8 cellular contexts compared by ENCODE assay signal in genomic region chr12:98646165-98646764, GRCh38. TPM values are rescaled to one million over a fixed set of nuclear protein-coding genes. Genes with fewer than 3 reads are reported as not detected.
DNase-seq lines count a peak whose midpoint lies in the region; ATAC-seq and TF ChIP-seq lines count a peak whose summit lies in the region.

No MANE protein-coding gene starts in this region.

- H3K9ac ChIP-seq in endocrine pancreas (ENCODE audit: control insufficient read depth, insufficient read depth, low read length) (no peak overlapping the region), neural cell (ENCODE audit: low read length) (no peak overlapping the region)

- no peak for TF ChIP-seq CTCF in neural cell (IDR thresholded peaks at IDR 0.05; ENCODE audit: poor library complexity, severe bottlenecking)

- H3K27me3 ChIP-seq in endocrine pancreas (ENCODE audit: control insufficient read depth, insufficient read depth, low read length) (no peaks in the 10 kb centered on the region), neural cell (ENCODE audit: insufficient read depth, low read depth, low read length) (no peaks in the 10 kb centered on the region)

- peak overlapping the region; percentile 49 for H3K4me2 ChIP-seq in neural cell (ENCODE audit: low read length)

- H2AFZ ChIP-seq in neural cell (ENCODE audit: low read depth, low read length), result no peak overlapping the region

- H4K20me1 ChIP-seq in neural cell (ENCODE audit: insufficient read depth), result no peaks in the 10 kb centered on the region

- no peaks in the 10 kb centered on the region for H3K9me3 ChIP-seq in endocrine pancreas (ENCODE audit: control insufficient read depth, low read length)
- H3K9me3 ChIP-seq in neural cell (ENCODE audit: low read length), result no peaks in the 10 kb centered on the region

- H3K79me2 ChIP-seq in neural cell (replicated peaks; ENCODE audit: insufficient read depth, low read length), result peaks cover 41% of the 10 kb centered on the region

- DNase-seq in NCI-H82 (lab: John Stamatoyannopoulos, UW) (peak; percentile 9), NCI-H82 treated with DMSO at 0.1 percent for 48 hours (lab: John Stamatoyannopoulos, UW; ENCODE audit: unreplicated experiment) (no peak), OCI-M1 (lab: John Stamatoyannopoulos, UW) (peak; percentile 61), NCI-H1930 (lab: John Stamatoyannopoulos, UW) (no peak), NCI-H128 (lab: John Stamatoyannopoulos, UW; ENCODE audit: unreplicated experiment) (no peak)

- H3K4me3 ChIP-seq in endocrine pancreas (ENCODE audit: control insufficient read depth, insufficient read depth, low read length) (peak overlapping the region; percentile 98), neural cell (ENCODE audit: low read length) (peak overlapping the region; percentile 96)

- H3K4me1 ChIP-seq in endocrine pancreas (ENCODE audit: control insufficient read depth, insufficient read depth, low read length), result peaks cover 8% of the 10 kb centered on the region

- no peaks in the 10 kb centered on the region for H3K9me2 ChIP-seq in neural cell (ENCODE audit: insufficient read depth, low read length)

- H3K27ac ChIP-seq in neural cell (ENCODE audit: low read length), result no peak overlapping the region

- H3K36me3 ChIP-seq in endocrine pancreas (ENCODE audit: control insufficient read depth, insufficient read depth, low read length) (no peaks in the 10 kb centered on the region), neural cell (ENCODE audit: insufficient read depth, low read length) (no peaks in the 10 kb centered on the region)

- TF ChIP-seq RAD21 in neural cell (conservative IDR thresholded peaks at IDR 0.05), result no peak

- no peak for ATAC-seq in HG03039 (IDR thresholded peaks at IDR 0.05; ENCODE audit: unreplicated experiment)

- no peak for TF ChIP-seq EP300 in neural cell (conservative IDR thresholded peaks at IDR 0.05; ENCODE audit: poor library complexity, severe bottlenecking)

- H3F3A ChIP-seq in neural cell (ENCODE audit: insufficient read depth, low read length, poor library complexity, severe bottlenecking), result no peaks in the 10 kb centered on the region

TF ChIP-seq in neural cell, 6 proteins besides CTCF, POLR2A, EP300 and RAD21:
- TF ChIP-seq SMC3 (conservative IDR thresholded peaks at IDR 0.05; ENCODE audit: poor library complexity), result no peak
- TF ChIP-seq POLR2AphosphoS5 (IDR thresholded peaks at IDR 0.05), result no peak
- TF ChIP-seq EZH2 (IDR thresholded peaks at IDR 0.05; ENCODE audit: borderline replicate concordance, insufficient read depth, low read length, poor library complexity, severe bottlenecking), result no peak
- TF ChIP-seq MXI1 (conservative IDR thresholded peaks at IDR 0.05; ENCODE audit: poor library complexity, severe bottlenecking), result no peak
- no peak for TF ChIP-seq TAF1 (IDR thresholded peaks at IDR 0.05; ENCODE audit: low read depth)
- no peak for TF ChIP-seq REST (IDR thresholded peaks at IDR 0.05; ENCODE audit: borderline replicate concordance)

RNA-seq across cellular contexts. Expression of gene APAF1, which starts 1.2 kb away (rescaled TPM):
- polyA plus RNA-seq in neural cell, result 32.2 and 34.8 TPM in 2 replicates
- 39.4 and 46.1 TPM in 2 replicates for polyA minus RNA-seq in neural cell

RNA-seq across cellular contexts. Expression of gene IKBIP, which starts 1.7 kb away (rescaled TPM):
- 5.6 and 11.5 TPM in 2 replicates for polyA plus RNA-seq in neural cell
- polyA minus RNA-seq in neural cell, result 5.1 and 5.8 TPM in 2 replicates

RNA-seq across cellular contexts. Expression of gene SLC25A3, which starts 52.8 kb away (rescaled TPM):
- polyA plus RNA-seq in neural cell, result 615 and 655 TPM in 2 replicates
- polyA minus RNA-seq in neural cell, result 420 and 428 TPM in 2 replicates

Comparison
In these comparisons a context has a peak if more than half of its experiments do, and no peak if none do; other contexts are left out.
1. DNase-seq: peak in NCI-H82 (single experiment) and OCI-M1 (single experiment); none in NCI-H82 treated with DMSO at 0.1 percent for 48 hours (single experiment), NCI-H1930 (0 of 2) and NCI-H128 (single experiment).